12 cellular contexts compared by ENCODE assay signal in the genomic region with DNA sequence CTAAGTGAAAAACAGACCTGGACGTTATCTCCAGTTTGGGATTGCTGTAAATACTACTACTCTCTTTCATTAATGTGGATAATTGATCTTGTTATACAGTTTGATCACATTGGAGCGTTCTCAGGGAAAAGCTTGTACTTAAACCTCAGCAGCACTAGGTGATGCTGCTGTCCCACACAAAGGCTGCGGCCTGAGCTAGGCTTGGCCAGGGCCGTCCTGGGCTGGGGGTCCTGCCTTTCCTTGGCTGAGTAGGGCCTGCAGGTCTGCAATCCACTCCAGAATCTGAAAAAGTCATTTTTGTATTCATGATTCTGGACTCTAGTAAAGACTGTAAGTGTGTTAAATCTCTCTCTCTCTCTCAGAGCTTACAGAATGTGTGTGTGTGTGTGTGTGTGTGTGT. TPM values are rescaled to one million over a fixed set of nuclear protein-coding genes. Genes with fewer than 3 reads are reported as not detected.
DNase-seq lines count a peak whose midpoint lies in the region; ATAC-seq and TF ChIP-seq lines count a peak whose summit lies in the region.
"Had no signal": no experiment of that assay in that cellular context is flagged by ENCODE, and none has a peak within 500 bp of the region (broad histone marks: within the 10 kb centered on the region; RNA-seq: fewer than 3 reads in every experiment).

No MANE protein-coding gene starts in this region.

- no peak overlapping the region for H3K27ac ChIP-seq in OCI-LY1 (ENCODE audit: low read depth, low read length, poor library complexity, severe bottlenecking)
- H3K27ac ChIP-seq in gastrocnemius medialis, result no peak overlapping the region
- H3K27ac ChIP-seq: cardiac muscle cell, thyroid gland had no signal

- DNase-seq in NCI-H146 (lab: John Stamatoyannopoulos, UW) (peak; percentile 40), NCI-H146 treated with DMSO at 0.1 percent for 48 hours (lab: John Stamatoyannopoulos, UW; ENCODE audit: unreplicated experiment) (no peak), fibroblast of the aortic adventitia (ENCODE audit: low read depth) (no peak), retina (peak; percentile 58), Right ventricle myocardium superior (no peak), foreskin melanocyte (no peak), gastrocnemius medialis (no peak)
- DNase-seq: hippocampal formation, mammary epithelial cell, thyroid gland had no signal

- no peak for TF ChIP-seq POLR2A in gastrocnemius medialis (IDR thresholded peaks at IDR 0.05)

- H3K4me1 ChIP-seq in OCI-LY1 (ENCODE audit: insufficient read depth, low read length, severe bottlenecking) (no peaks in the 10 kb centered on the region), gastrocnemius medialis (no peaks in the 10 kb centered on the region)

- no peaks in the 10 kb centered on the region for H3K79me2 ChIP-seq in OCI-LY1 (ENCODE audit: insufficient read depth, low read length)

- H3F3A ChIP-seq in OCI-LY1 (ENCODE audit: insufficient read depth, low read length), result no peaks in the 10 kb centered on the region

- no peak for ATAC-seq in Right ventricle myocardium superior (ENCODE audit: poor library complexity)
- no peak for ATAC-seq in gastrocnemius medialis

- no peaks in the 10 kb centered on the region for H4K20me1 ChIP-seq in OCI-LY1 (ENCODE audit: insufficient read depth, low read length)

- in situ Hi-C loops in gastrocnemius medialis (cut with MboI; ENCODE audit: low sequenced_read_pairs in 4 of 4), result no loop called here

- no peaks in the 10 kb centered on the region for H3K27me3 ChIP-seq in OCI-LY1 (ENCODE audit: insufficient read depth, low read length)
- H3K27me3 ChIP-seq in gastrocnemius medialis, result no peaks in the 10 kb centered on the region
- H3K27me3 ChIP-seq: cardiac muscle cell, thyroid gland had no signal

- no peaks in the 10 kb centered on the region for H3K9me2 ChIP-seq in OCI-LY1 (ENCODE audit: low read depth, low read length)

- no peak overlapping the region for H3K9ac ChIP-seq in OCI-LY1 (ENCODE audit: low read length)

- TF ChIP-seq CTCF in OCI-LY1 (IDR thresholded peaks at IDR 0.05; ENCODE audit: low read length), result peak; percentile 45
- TF ChIP-seq CTCF in fibroblast of the aortic adventitia (IDR thresholded peaks at IDR 0.05; ENCODE audit: insufficient read depth, low read length), result peak; percentile 4
- no peak for TF ChIP-seq CTCF in gastrocnemius medialis (IDR thresholded peaks at IDR 0.05 in 4 of 5, conservative IDR thresholded peaks at IDR 0.05 in 1 of 5)

- no peak overlapping the region for H2AFZ ChIP-seq in OCI-LY1 (ENCODE audit: low read length)

- H3K4me3 ChIP-seq in OCI-LY1 (ENCODE audit: low read depth, low read length, poor library complexity, severe bottlenecking), result no peak overlapping the region
- H3K4me3 ChIP-seq in fibroblast of the aortic adventitia (ENCODE audit: low read depth, low read length), result no peak overlapping the region
- H3K4me3 ChIP-seq in gastrocnemius medialis, result no peak overlapping the region
- H3K4me3 ChIP-seq: cardiac muscle cell, thyroid gland had no signal

- H3K36me3 ChIP-seq in OCI-LY1 (ENCODE audit: insufficient read depth, low read length) (no peaks in the 10 kb centered on the region), gastrocnemius medialis (no peaks in the 10 kb centered on the region)
- H3K36me3 ChIP-seq: cardiac muscle cell, thyroid gland had no signal

- intact Hi-C loops in Right ventricle myocardium superior (cut with DNase I), result no loop called here
- intact Hi-C loops in gastrocnemius medialis (cut with DNase I; ENCODE audit: low total_unique reads), result no loop called here

- H3K9me3 ChIP-seq in OCI-LY1 (ENCODE audit: low read length) (no peaks in the 10 kb centered on the region), gastrocnemius medialis (no peaks in the 10 kb centered on the region)
- H3K9me3 ChIP-seq: thyroid gland had no signal

- H3K4me2 ChIP-seq in OCI-LY1 (ENCODE audit: low read length), result no peak overlapping the region

RNA-seq across cellular contexts. Expression of a gene that starts 23.7 kb away (rescaled TPM):
- total RNA-seq in fibroblast of the aortic adventitia (ENCODE audit: low replicate concordance), result 0.09 and 0.33 TPM in 2 replicates
- 0.19 TPM for total RNA-seq in Right ventricle myocardium superior
- not detected for total RNA-seq in gastrocnemius medialis

Comparison
In these comparisons a context has a peak if more than half of its experiments do, and no peak if none do; other contexts are left out.
1. DNase-seq: peak in NCI-H146 (single experiment) and retina (single experiment); none in NCI-H146 treated with DMSO at 0.1 percent for 48 hours (single experiment), fibroblast of the aortic adventitia (single experiment), Right ventricle myocardium superior (single experiment), foreskin melanocyte (single experiment) and gastrocnemius medialis (0 of 2).
2. CTCF ChIP-seq: peak in OCI-LY1 (single experiment) and fibroblast of the aortic adventitia (single experiment); none in gastrocnemius medialis (0 of 5).